ENCODE assay signal across 8 cellular contexts in genomic region chr10:56622335-56622973, GRCh38.
DNase-seq lines count a peak whose midpoint lies in the region; ATAC-seq and TF ChIP-seq lines count a peak whose summit lies in the region.

No MANE protein-coding gene starts in this region.

- no peak overlapping the region for H3K27ac Mint-ChIP-seq in activated CD4-positive, alpha-beta T cell treated with anti-CD3 and anti-CD28 coated beads, Interleukin-2, amount 10 ng/mL, durations not matched to agents 24 days and 14 days

- no peaks in the 10 kb centered on the region for H3K36me3 ChIP-seq in mucosa of descending colon (ENCODE audit: low read depth)

- peak; percentile 82 for ATAC-seq in HG02798 (IDR thresholded peaks at IDR 0.05; ENCODE audit: poor library complexity, unreplicated experiment)
- peak; percentile 46 for ATAC-seq in mucosa of descending colon
- no peak for ATAC-seq in left colon

- H3K4me3 ChIP-seq in mucosa of descending colon: no peak overlapping the region

- intact Hi-C loops in activated CD4-positive, alpha-beta T cell treated with anti-CD3 and anti-CD28 coated beads, Interleukin-2, amount 10 ng/mL, durations not matched to agents 24 days and 14 days (cut with micrococcal nuclease): no loop called here
- intact Hi-C loops in mucosa of descending colon (cut with DNase I, micrococcal nuclease) (no loop called here), left colon (cut with DNase I, micrococcal nuclease) (no loop called here)

- no peak for TF ChIP-seq CTCF in mucosa of descending colon (IDR thresholded peaks at IDR 0.05)

- peaks cover 4% of the 10 kb centered on the region for H3K9me3 Mint-ChIP-seq in activated CD4-positive, alpha-beta T cell treated with anti-CD3 and anti-CD28 coated beads, Interleukin-2, amount 10 ng/mL, durations not matched to agents 24 days and 14 days

- no peaks in the 10 kb centered on the region for H3K27me3 Mint-ChIP-seq in activated CD4-positive, alpha-beta T cell treated with anti-CD3 and anti-CD28 coated beads, Interleukin-2, amount 10 ng/mL, durations not matched to agents 24 days and 14 days

- no peak for DNase-seq in activated CD4-positive, alpha-beta T cell treated with anti-CD3 and anti-CD28 coated beads, Interleukin-2, amount 10 ng/mL, durations not matched to agents 24 days and 14 days
- no peak for DNase-seq in activated CD4-positive, alpha-beta T cell treated with anti-CD3 and anti-CD28 coated beads for 48 hours
- peak; percentile 1 for DNase-seq in NCI-H510A (lab: John Stamatoyannopoulos, UW)
- DNase-seq in mucosa of descending colon: no peak
- DNase-seq in left colon: no peak
- DNase-seq in activated CD4-positive, CD25-positive, alpha-beta regulatory T cell treated with anti-CD3 and anti-CD28 coated beads, Interleukin-2, amount 50 U/mL, for 72 hours: no peak
- no peak for DNase-seq in activated naive CD4-positive, alpha-beta T cell treated with anti-CD3 and anti-CD28 coated beads, Interleukin-2, amount 50 U/mL, for 16 hours

- no peaks in the 10 kb centered on the region for H3K9me3 ChIP-seq in mucosa of descending colon

- H3K36me3 Mint-ChIP-seq in activated CD4-positive, alpha-beta T cell treated with anti-CD3 and anti-CD28 coated beads, Interleukin-2, amount 10 ng/mL, durations not matched to agents 24 days and 14 days (ENCODE audit: low read depth): no peaks in the 10 kb centered on the region

- peak overlapping the region; percentile 51 for H3K4me3 Mint-ChIP-seq in activated CD4-positive, alpha-beta T cell treated with anti-CD3 and anti-CD28 coated beads, Interleukin-2, amount 10 ng/mL, durations not matched to agents 24 days and 14 days

- H3K4me1 Mint-ChIP-seq in activated CD4-positive, alpha-beta T cell treated with anti-CD3 and anti-CD28 coated beads, Interleukin-2, amount 10 ng/mL, durations not matched to agents 24 days and 14 days: no peaks in the 10 kb centered on the region

- H3K4me1 ChIP-seq in mucosa of descending colon (ENCODE audit: low read depth): peaks cover 3% of the 10 kb centered on the region
